Comparison of ENCODE assay signal across 1 cellular context in the genomic region with DNA sequence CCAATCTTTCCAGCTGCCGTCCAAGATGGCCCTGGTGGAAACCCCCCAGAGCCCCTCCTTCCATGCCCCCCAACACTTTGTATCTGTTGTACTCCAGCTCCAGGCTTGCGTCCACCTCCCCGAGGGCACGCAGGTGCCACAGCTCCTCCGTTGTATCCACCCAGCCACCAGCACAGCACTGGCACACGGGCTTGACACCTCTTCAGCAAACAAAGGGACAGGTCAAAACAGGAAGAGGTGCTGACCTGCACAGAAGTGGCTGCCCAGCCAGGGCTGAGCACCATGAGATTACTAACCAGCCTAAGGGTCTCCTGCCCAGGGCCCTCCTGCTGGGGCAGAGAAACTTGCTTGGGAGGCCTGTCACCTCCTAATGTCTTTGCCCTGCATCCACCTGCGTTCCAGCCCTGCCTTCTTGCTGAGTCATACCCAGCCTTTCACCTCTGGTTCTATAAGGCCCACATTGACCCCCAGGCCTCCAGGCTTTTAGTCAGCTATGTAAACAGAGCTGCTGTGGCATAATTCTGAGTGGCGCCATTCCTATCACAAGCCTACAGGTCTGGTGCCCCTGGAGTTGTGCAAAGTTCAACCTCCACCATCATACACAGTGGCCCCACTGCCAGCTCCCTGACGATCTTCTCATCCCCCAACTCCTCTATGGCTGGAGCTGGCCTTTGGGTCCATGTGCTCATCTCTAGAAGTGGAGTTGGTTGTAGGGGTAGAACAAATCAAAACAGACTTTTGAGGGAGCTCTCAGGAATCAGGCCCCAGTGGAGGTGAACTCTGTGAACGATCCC.
TF ChIP-seq lines count a peak whose summit lies in the region.

No MANE protein-coding gene starts in this region.

TF ChIP-seq in HepG2, 621 proteins besides CTCF, POLR2A, EP300 and RAD21 (continued from another document and continues in another):
- TF ChIP-seq IRF1 (CRISPR knock-in tag; IDR thresholded peaks at IDR 0.05; ENCODE audit: low read depth) = no peak
- no peak for TF ChIP-seq LBX2 (CRISPR knock-in tag; IDR thresholded peaks at IDR 0.05; ENCODE audit: borderline replicate concordance)
- no peak for TF ChIP-seq IKZF4 (CRISPR knock-in tag; IDR thresholded peaks at IDR 0.05; ENCODE audit: borderline replicate concordance, low read depth, not compliant biosample characterization)
- TF ChIP-seq ERF (CRISPR knock-in tag; IDR thresholded peaks at IDR 0.05) = peak; percentile 89
- peak; percentile 87; the same call in 1 of the 2 replicates for TF ChIP-seq ATF2 (CRISPR knock-in tag; IDR thresholded peaks at IDR 0.05)
- no peak for TF ChIP-seq HHEX (CRISPR knock-in tag; IDR thresholded peaks at IDR 0.05)
- no peak; the same call in 1 of the 2 replicates for TF ChIP-seq ZNF34 (CRISPR knock-in tag; IDR thresholded peaks at IDR 0.05; ENCODE audit: borderline replicate concordance)
- no peak for TF ChIP-seq SNAPC2 (CRISPR knock-in tag; IDR thresholded peaks at IDR 0.05)
- TF ChIP-seq GPBP1L1 (CRISPR knock-in tag; IDR thresholded peaks at IDR 0.05) = no peak
- no peak for TF ChIP-seq GLI4 (CRISPR knock-in tag; IDR thresholded peaks at IDR 0.05; ENCODE audit: borderline replicate concordance)
- TF ChIP-seq REST (IDR thresholded peaks at IDR 0.05; ENCODE audit: borderline replicate concordance in 1 of 2, low read depth in 1 of 2, low read length in 2 of 2) = peak in 1 of 2 experiments; percentile 64; a peak in 1 of 4 replicates
- TF ChIP-seq NCOR1 (IDR thresholded peaks at IDR 0.05; ENCODE audit: borderline replicate concordance, low read length) = peak; percentile 92
- TF ChIP-seq NR2F1 (CRISPR knock-in tag; IDR thresholded peaks at IDR 0.05) = peak; percentile 91 to 97
- peak; percentile 97 for TF ChIP-seq GATAD2A (CRISPR knock-in tag; IDR thresholded peaks at IDR 0.05)
- TF ChIP-seq, protein P1, sequence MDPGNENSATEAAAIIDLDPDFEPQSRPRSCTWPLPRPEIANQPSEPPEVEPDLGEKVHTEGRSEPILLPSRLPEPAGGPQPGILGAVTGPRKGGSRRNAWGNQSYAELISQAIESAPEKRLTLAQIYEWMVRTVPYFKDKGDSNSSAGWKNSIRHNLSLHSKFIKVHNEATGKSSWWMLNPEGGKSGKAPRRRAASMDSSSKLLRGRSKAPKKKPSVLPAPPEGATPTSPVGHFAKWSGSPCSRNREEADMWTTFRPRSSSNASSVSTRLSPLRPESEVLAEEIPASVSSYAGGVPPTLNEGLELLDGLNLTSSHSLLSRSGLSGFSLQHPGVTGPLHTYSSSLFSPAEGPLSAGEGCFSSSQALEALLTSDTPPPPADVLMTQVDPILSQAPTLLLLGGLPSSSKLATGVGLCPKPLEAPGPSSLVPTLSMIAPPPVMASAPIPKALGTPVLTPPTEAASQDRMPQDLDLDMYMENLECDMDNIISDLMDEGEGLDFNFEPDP (CRISPR knock-in tag; conservative IDR thresholded peaks at IDR 0.05) = no peak
- no peak for TF ChIP-seq ZNF782 (CRISPR knock-in tag; IDR thresholded peaks at IDR 0.05; ENCODE audit: borderline replicate concordance)
- TF ChIP-seq, protein P2, sequence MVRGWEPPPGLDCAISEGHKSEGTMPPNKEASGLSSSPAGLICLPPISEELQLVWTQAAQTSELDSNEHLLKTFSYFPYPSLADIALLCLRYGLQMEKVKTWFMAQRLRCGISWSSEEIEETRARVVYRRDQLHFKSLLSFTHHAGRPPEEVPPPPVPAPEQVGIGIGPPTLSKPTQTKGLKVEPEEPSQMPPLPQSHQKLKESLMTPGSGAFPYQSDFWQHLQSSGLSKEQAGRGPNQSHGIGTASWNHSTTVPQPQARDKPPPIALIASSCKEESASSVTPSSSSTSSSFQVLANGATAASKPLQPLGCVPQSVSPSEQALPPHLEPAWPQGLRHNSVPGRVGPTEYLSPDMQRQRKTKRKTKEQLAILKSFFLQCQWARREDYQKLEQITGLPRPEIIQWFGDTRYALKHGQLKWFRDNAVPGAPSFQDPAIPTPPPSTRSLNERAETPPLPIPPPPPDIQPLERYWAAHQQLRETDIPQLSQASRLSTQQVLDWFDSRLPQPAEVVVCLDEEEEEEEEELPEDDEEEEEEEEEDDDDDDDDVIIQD (CRISPR knock-in tag; IDR thresholded peaks at IDR 0.05; ENCODE audit: low read depth) = peak; percentile 63; the same call in 1 of the 2 replicates
- no peak for TF ChIP-seq NBN (conservative IDR thresholded peaks at IDR 0.05)
- TF ChIP-seq DNMT1 (CRISPR knock-in tag; IDR thresholded peaks at IDR 0.05) = no peak
- peak; percentile 81; the same call in 1 of the 2 replicates for TF ChIP-seq HBP1 (CRISPR knock-in tag; IDR thresholded peaks at IDR 0.05; ENCODE audit: low read depth)
- no peak for TF ChIP-seq SMARCE1 (IDR thresholded peaks at IDR 0.05; ENCODE audit: borderline replicate concordance)
- TF ChIP-seq, protein P3, sequence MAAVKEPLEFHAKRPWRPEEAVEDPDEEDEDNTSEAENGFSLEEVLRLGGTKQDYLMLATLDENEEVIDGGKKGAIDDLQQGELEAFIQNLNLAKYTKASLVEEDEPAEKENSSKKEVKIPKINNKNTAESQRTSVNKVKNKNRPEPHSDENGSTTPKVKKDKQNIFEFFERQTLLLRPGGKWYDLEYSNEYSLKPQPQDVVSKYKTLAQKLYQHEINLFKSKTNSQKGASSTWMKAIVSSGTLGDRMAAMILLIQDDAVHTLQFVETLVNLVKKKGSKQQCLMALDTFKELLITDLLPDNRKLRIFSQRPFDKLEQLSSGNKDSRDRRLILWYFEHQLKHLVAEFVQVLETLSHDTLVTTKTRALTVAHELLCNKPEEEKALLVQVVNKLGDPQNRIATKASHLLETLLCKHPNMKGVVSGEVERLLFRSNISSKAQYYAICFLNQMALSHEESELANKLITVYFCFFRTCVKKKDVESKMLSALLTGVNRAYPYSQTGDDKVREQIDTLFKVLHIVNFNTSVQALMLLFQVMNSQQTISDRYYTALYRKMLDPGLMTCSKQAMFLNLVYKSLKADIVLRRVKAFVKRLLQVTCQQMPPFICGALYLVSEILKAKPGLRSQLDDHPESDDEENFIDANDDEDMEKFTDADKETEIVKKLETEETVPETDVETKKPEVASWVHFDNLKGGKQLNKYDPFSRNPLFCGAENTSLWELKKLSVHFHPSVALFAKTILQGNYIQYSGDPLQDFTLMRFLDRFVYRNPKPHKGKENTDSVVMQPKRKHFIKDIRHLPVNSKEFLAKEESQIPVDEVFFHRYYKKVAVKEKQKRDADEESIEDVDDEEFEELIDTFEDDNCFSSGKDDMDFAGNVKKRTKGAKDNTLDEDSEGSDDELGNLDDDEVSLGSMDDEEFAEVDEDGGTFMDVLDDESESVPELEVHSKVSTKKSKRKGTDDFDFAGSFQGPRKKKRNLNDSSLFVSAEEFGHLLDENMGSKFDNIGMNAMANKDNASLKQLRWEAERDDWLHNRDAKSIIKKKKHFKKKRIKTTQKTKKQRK (IDR thresholded peaks at IDR 0.05; ENCODE audit: low read length) = no peak
- TF ChIP-seq ZNF547 (CRISPR knock-in tag; IDR thresholded peaks at IDR 0.05) = no peak
- TF ChIP-seq IRF2 (CRISPR knock-in tag; IDR thresholded peaks at IDR 0.05) = peak; percentile 95
- TF ChIP-seq YY1 (IDR thresholded peaks at IDR 0.05; ENCODE audit: insufficient read depth, insufficient replicate concordance, low read depth, low read length) = peak; percentile 84
- TF ChIP-seq ZFX (CRISPR knock-in tag; IDR thresholded peaks at IDR 0.05; ENCODE audit: low read depth) = peak; percentile 91
- TF ChIP-seq HNF4A (CRISPR knock-in tag; IDR thresholded peaks at IDR 0.05) = peak; percentile 98
- TF ChIP-seq GFI1 (CRISPR knock-in tag; IDR thresholded peaks at IDR 0.05; ENCODE audit: borderline replicate concordance) = peak; percentile 79
- TF ChIP-seq ZBTB20 (CRISPR knock-in tag; IDR thresholded peaks at IDR 0.05; ENCODE audit: borderline replicate concordance, low read depth) = peak; percentile 90; the same call in 1 of the 2 replicates
- no peak for TF ChIP-seq PCBP2 (optimal IDR thresholded peaks at IDR 0.05; ENCODE audit: low read depth, low read length, poor library complexity, severe bottlenecking)
- TF ChIP-seq, protein P4, sequence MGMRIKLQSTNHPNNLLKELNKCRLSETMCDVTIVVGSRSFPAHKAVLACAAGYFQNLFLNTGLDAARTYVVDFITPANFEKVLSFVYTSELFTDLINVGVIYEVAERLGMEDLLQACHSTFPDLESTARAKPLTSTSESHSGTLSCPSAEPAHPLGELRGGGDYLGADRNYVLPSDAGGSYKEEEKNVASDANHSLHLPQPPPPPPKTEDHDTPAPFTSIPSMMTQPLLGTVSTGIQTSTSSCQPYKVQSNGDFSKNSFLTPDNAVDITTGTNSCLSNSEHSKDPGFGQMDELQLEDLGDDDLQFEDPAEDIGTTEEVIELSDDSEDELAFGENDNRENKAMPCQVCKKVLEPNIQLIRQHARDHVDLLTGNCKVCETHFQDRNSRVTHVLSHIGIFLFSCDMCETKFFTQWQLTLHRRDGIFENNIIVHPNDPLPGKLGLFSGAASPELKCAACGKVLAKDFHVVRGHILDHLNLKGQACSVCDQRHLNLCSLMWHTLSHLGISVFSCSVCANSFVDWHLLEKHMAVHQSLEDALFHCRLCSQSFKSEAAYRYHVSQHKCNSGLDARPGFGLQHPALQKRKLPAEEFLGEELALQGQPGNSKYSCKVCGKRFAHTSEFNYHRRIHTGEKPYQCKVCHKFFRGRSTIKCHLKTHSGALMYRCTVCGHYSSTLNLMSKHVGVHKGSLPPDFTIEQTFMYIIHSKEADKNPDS (CRISPR knock-in tag; IDR thresholded peaks at IDR 0.05) = no peak
- peak; percentile 35 for TF ChIP-seq GABPB1 (CRISPR knock-in tag; IDR thresholded peaks at IDR 0.05)
- 0 out of 2 replicates have a peak, but pooled peaks have one; percentile 80 for TF ChIP-seq ZNF264 (CRISPR knock-in tag; IDR thresholded peaks at IDR 0.05)
- peak; percentile 52; the same call in 1 of the 2 replicates for TF ChIP-seq BHLHE40 (IDR thresholded peaks at IDR 0.05; ENCODE audit: low read length)
- peak; percentile 84; the same call in 1 of the 2 replicates for TF ChIP-seq ZNF292 (CRISPR knock-in tag; IDR thresholded peaks at IDR 0.05; ENCODE audit: borderline replicate concordance, low read depth)
- TF ChIP-seq ZNF20 (CRISPR knock-in tag; IDR thresholded peaks at IDR 0.05) = no peak
